ENCODE assay signal across 14 cellular contexts in the genomic region with DNA sequence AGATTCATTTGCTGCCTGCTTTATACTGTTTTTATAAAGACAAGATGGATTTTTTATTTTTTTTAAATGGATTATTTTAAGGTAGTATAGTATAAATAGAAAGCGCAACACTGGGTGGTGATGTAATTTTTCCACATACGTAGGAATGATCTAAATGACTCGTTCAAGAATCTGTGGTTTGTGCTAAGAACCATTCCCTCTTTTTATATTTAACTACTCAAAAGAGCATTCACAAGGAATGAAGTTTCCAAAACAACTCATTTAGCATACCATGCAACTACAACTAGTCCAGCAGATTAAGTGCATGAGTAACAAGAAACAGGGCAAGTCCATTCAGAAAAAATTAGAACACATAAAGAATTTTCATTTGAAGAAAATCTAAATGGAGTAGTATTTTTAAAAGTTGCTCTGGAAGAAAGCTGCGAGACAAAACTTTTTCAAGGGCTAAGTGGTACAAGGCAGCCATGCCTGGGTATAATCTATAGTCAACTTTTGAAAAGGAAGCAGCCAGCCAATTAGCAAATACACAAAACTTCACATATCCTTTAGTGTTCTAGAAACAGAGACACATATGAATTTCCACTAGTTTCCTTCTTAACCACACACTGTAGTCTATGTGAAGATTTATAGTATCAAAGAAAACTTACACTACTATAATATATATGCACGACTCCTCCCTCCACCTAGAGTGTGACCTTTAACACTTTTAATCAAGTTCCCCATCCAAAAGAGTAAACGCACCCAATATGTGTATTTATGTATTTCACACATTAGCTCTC. TPM values are rescaled to one million over a fixed set of nuclear protein-coding genes. Genes with fewer than 3 reads are reported as not detected.
DNase-seq lines count a peak whose midpoint lies in the region; ATAC-seq and TF ChIP-seq lines count a peak whose summit lies in the region.
"Had no signal": no experiment of that assay in that cellular context is flagged by ENCODE, and none has a peak within 500 bp of the region (broad histone marks: within the 10 kb centered on the region; RNA-seq: fewer than 3 reads in every experiment).

No MANE protein-coding gene starts in this region.

- POLR2A ChIA-PET in activated CD8-positive, alpha-beta T cell treated with anti-CD3 and anti-CD28 coated beads for 36 hours (lab: Charles Lee): interaction anchor here (1.8 kb wide), 1 partner anchor 23 kb away, joined by 7 read pairs; a partner anchor contains a TSS
- POLR2A ChIA-PET in activated CD8-positive, alpha-beta T cell treated with anti-CD3 and anti-CD28 coated beads, Interleukin-2, amount 10 ng/mL, durations not matched to agents 7 days and 5 days (lab: Charles Lee): no interaction called here

- no peak overlapping the region for H3K4me3 ChIP-seq in fibroblast of mammary gland (ENCODE audit: control insufficient read depth, low read depth, low read length)
- H3K4me3 ChIP-seq: ascending aorta, esophagus squamous epithelium, lung, PC-9 had no signal

- peaks cover 33% of the 10 kb centered on the region for H3K36me3 Mint-ChIP-seq in activated CD8-positive, alpha-beta T cell treated with anti-CD3 and anti-CD28 coated beads for 36 hours (ENCODE audit: low read depth)
- peaks cover 23% of the 10 kb centered on the region for H3K36me3 Mint-ChIP-seq in activated CD8-positive, alpha-beta T cell treated with anti-CD3 and anti-CD28 coated beads, Interleukin-2, amount 10 ng/mL, durations not matched to agents 7 days and 5 days (ENCODE audit: low read depth)

- CTCF ChIA-PET in activated CD8-positive, alpha-beta T cell treated with anti-CD3 and anti-CD28 coated beads for 36 hours (lab: Charles Lee): interaction anchor here (0.8 to 2.2 kb wide), 4 partner anchors 8 to 12 kb away, joined by 3 to 16 read pairs (median 3); no protein-coding TSS in a partner anchor
- CTCF ChIA-PET in activated CD8-positive, alpha-beta T cell treated with anti-CD3 and anti-CD28 coated beads, Interleukin-2, amount 10 ng/mL, durations not matched to agents 7 days and 5 days (lab: Charles Lee): interaction anchor here (2.2 kb wide), 1 partner anchor 10 kb away, joined by 13 read pairs; no protein-coding TSS in a partner anchor

- no peaks in the 10 kb centered on the region for H3K27me3 Mint-ChIP-seq in activated CD8-positive, alpha-beta T cell treated with anti-CD3 and anti-CD28 coated beads for 36 hours
- no peaks in the 10 kb centered on the region for H3K27me3 Mint-ChIP-seq in activated CD8-positive, alpha-beta T cell treated with anti-CD3 and anti-CD28 coated beads, Interleukin-2, amount 10 ng/mL, durations not matched to agents 7 days and 5 days (ENCODE audit: low read depth)

- TF ChIP-seq CTCF in activated CD8-positive, alpha-beta T cell treated with anti-CD3 and anti-CD28 coated beads for 36 hours (IDR thresholded peaks at IDR 0.05): no peak
- TF ChIP-seq CTCF in fibroblast of mammary gland (conservative IDR thresholded peaks at IDR 0.05; ENCODE audit: control insufficient read depth, insufficient read depth, low read depth, low read length): no peak

- H3K4me1 Mint-ChIP-seq in activated CD8-positive, alpha-beta T cell treated with anti-CD3 and anti-CD28 coated beads for 36 hours (ENCODE audit: low read depth): peaks cover 54% of the 10 kb centered on the region
- H3K4me1 Mint-ChIP-seq in activated CD8-positive, alpha-beta T cell treated with anti-CD3 and anti-CD28 coated beads, Interleukin-2, amount 10 ng/mL, durations not matched to agents 7 days and 5 days (ENCODE audit: low read depth): peaks cover 24% of the 10 kb centered on the region

- H3K27ac Mint-ChIP-seq in activated CD8-positive, alpha-beta T cell treated with anti-CD3 and anti-CD28 coated beads for 36 hours: peak overlapping the region; percentile 89
- H3K27ac Mint-ChIP-seq in activated CD8-positive, alpha-beta T cell treated with anti-CD3 and anti-CD28 coated beads, Interleukin-2, amount 10 ng/mL, durations not matched to agents 7 days and 5 days: no peak overlapping the region

- peak overlapping the region; percentile 28 for H3K4me3 Mint-ChIP-seq in activated CD8-positive, alpha-beta T cell treated with anti-CD3 and anti-CD28 coated beads for 36 hours
- H3K4me3 Mint-ChIP-seq in activated CD8-positive, alpha-beta T cell treated with anti-CD3 and anti-CD28 coated beads, Interleukin-2, amount 10 ng/mL, durations not matched to agents 7 days and 5 days: no peak overlapping the region

- ATAC-seq in activated CD8-positive, alpha-beta T cell treated with anti-CD3 and anti-CD28 coated beads for 36 hours: peak; percentile 76
- no peak for ATAC-seq in activated CD8-positive, alpha-beta T cell treated with anti-CD3 and anti-CD28 coated beads, Interleukin-2, amount 10 ng/mL, durations not matched to agents 7 days and 5 days
- peak; percentile 82 for ATAC-seq in stimulated activated naive CD8-positive, alpha-beta T cell treated with anti-CD3 and anti-CD28 coated beads, Interleukin-15, Interleukin-2, amounts not matched to agents 100 U/mL and 50 U/mL, for 24 hours
- ATAC-seq in HG03095 (IDR thresholded peaks at IDR 0.05; ENCODE audit: unreplicated experiment): no peak
- ATAC-seq: right cardiac atrium had no signal

- intact Hi-C loops in activated CD8-positive, alpha-beta T cell treated with anti-CD3 and anti-CD28 coated beads for 36 hours (cut with micrococcal nuclease): no loop called here

- no peak for DNase-seq in activated CD8-positive, alpha-beta T cell treated with anti-CD3 and anti-CD28 coated beads for 36 hours
- DNase-seq in activated CD8-positive, alpha-beta T cell treated with anti-CD3 and anti-CD28 coated beads, Interleukin-2, amount 10 ng/mL, durations not matched to agents 7 days and 5 days: no peak
- peak; percentile 34 for DNase-seq in RPMI7951 (ENCODE audit: low read depth)
- peak; percentile 71 for DNase-seq in fibroblast of mammary gland (ENCODE audit: low read depth)
- no peak for DNase-seq in stimulated activated naive CD8-positive, alpha-beta T cell treated with anti-CD3 and anti-CD28 coated beads, Interleukin-15, Interleukin-2, amounts not matched to agents 100 U/mL and 50 U/mL, for 24 hours
- DNase-seq in putamen (ENCODE audit: low spot score): no peak
- DNase-seq in NCI-H2107 treated with DMSO at 0.1 percent for 48 hours (lab: John Stamatoyannopoulos, UW; ENCODE audit: unreplicated experiment): no peak
- DNase-seq: AML-193, esophagus squamous epithelium, PC-9, right cardiac atrium had no signal

- H3K9me3 Mint-ChIP-seq in activated CD8-positive, alpha-beta T cell treated with anti-CD3 and anti-CD28 coated beads for 36 hours: no peaks in the 10 kb centered on the region
- H3K9me3 Mint-ChIP-seq in activated CD8-positive, alpha-beta T cell treated with anti-CD3 and anti-CD28 coated beads, Interleukin-2, amount 10 ng/mL, durations not matched to agents 7 days and 5 days (ENCODE audit: insufficient read depth): no peaks in the 10 kb centered on the region

RNA-seq across cellular contexts. Expression of a gene that starts 23.4 kb away (rescaled TPM):
- total RNA-seq in activated CD8-positive, alpha-beta T cell treated with anti-CD3 and anti-CD28 coated beads for 36 hours: 10 to 100 TPM; 40.7 to 42.0 TPM
- total RNA-seq in activated CD8-positive, alpha-beta T cell treated with anti-CD3 and anti-CD28 coated beads, Interleukin-2, amount 10 ng/mL, durations not matched to agents 7 days and 5 days: 10 to 100 TPM; 36.5 to 38.8 TPM
- total RNA-seq in RPMI7951 (2014; rRNA removed; shearing (Covaris generic)): 49.2 and 59.7 TPM in 2 replicates

Comparison
In these comparisons a context has a peak if more than half of its experiments do, and no peak if none do; other contexts are left out.
1. ATAC-seq: peak in activated CD8-positive, alpha-beta T cell treated with anti-CD3 and anti-CD28 coated beads for 36 hours (single experiment) and stimulated activated naive CD8-positive, alpha-beta T cell treated with anti-CD3 and anti-CD28 coated beads, Interleukin-15, Interleukin-2, amounts not matched to agents 100 U/mL and 50 U/mL, for 24 hours (single experiment); none in activated CD8-positive, alpha-beta T cell treated with anti-CD3 and anti-CD28 coated beads, Interleukin-2, amount 10 ng/mL, durations not matched to agents 7 days and 5 days (single experiment) and HG03095 (single experiment).
2. DNase-seq: peak in RPMI7951 (single experiment) and fibroblast of mammary gland (single experiment); none in activated CD8-positive, alpha-beta T cell treated with anti-CD3 and anti-CD28 coated beads for 36 hours (single experiment), activated CD8-positive, alpha-beta T cell treated with anti-CD3 and anti-CD28 coated beads, Interleukin-2, amount 10 ng/mL, durations not matched to agents 7 days and 5 days (single experiment), stimulated activated naive CD8-positive, alpha-beta T cell treated with anti-CD3 and anti-CD28 coated beads, Interleukin-15, Interleukin-2, amounts not matched to agents 100 U/mL and 50 U/mL, for 24 hours (single experiment), putamen (single experiment) and NCI-H2107 treated with DMSO at 0.1 percent for 48 hours (single experiment).